In genomic region chrX:138874271-138874670, GRCh38 we compare ENCODE assay signal across 3 cellular contexts.
"Had no signal": no experiment of that assay in that cellular context is flagged by ENCODE, and none has a peak within 500 bp of the region (broad histone marks: within the 10 kb centered on the region; RNA-seq: fewer than 3 reads in every experiment).

No MANE protein-coding gene starts in this region.

- DNase-seq: GDM1, GF-D8 had no signal

- H3K4me3 ChIP-seq: GM12878 had no signal

- ATAC-seq: GM12878 had no signal
